ENCODE assay signal across 18 cellular contexts in genomic region chr19:19600793-19601346, GRCh38. TPM values are rescaled to one million over a fixed set of nuclear protein-coding genes. Genes with fewer than 3 reads are reported as not detected.
DNase-seq lines count a peak whose midpoint lies in the region; ATAC-seq and TF ChIP-seq lines count a peak whose summit lies in the region.
"Had no signal": no experiment of that assay in that cellular context is flagged by ENCODE, and none has a peak within 500 bp of the region (broad histone marks: within the 10 kb centered on the region; RNA-seq: fewer than 3 reads in every experiment).

No MANE protein-coding gene starts in this region.

- ATAC-seq in stimulated activated naive CD8-positive, alpha-beta T cell treated with anti-CD3 and anti-CD28 coated beads, Interleukin-15, amount 100 ng/mL, for 72 hours = no peak
- ATAC-seq in GM21390 (IDR thresholded peaks at IDR 0.05; ENCODE audit: unreplicated experiment) = no peak
- ATAC-seq in GM21367 (IDR thresholded peaks at IDR 0.05; ENCODE audit: unreplicated experiment) = no peak
- ATAC-seq: GM23338 had no signal

- no peaks in the 10 kb centered on the region for H4K20me1 ChIP-seq in OCI-LY3 (ENCODE audit: insufficient read depth, low read length)

- peak overlapping the region; percentile 54 for H2AFZ ChIP-seq in OCI-LY3 (ENCODE audit: low read depth, low read length)
- H2AFZ ChIP-seq: GM23338, neural progenitor cell had no signal

- TF ChIP-seq CTCF in OCI-LY3 (IDR thresholded peaks at IDR 0.05; ENCODE audit: low read depth, low read length) = no peak

- no peak overlapping the region for H3K4me3 ChIP-seq in OCI-LY3 (ENCODE audit: low read length)
- H3K4me3 ChIP-seq: coronary artery, GM23338, neural progenitor cell, SJSA1 had no signal

- peaks cover 30% of the 10 kb centered on the region for H3K4me1 ChIP-seq in OCI-LY3 (ENCODE audit: low read length)
- H3K4me1 ChIP-seq: SJSA1 had no signal

- H3K27me3 Mint-ChIP-seq in activated naive CD4-positive, alpha-beta T cell treated with anti-CD3 and anti-CD28 coated beads, Interleukin-2, amount 50 U/mL, for 24 hours = no peaks in the 10 kb centered on the region
- no peaks in the 10 kb centered on the region for H3K27me3 Mint-ChIP-seq in activated naive CD8-positive, alpha-beta T cell treated with anti-CD3 and anti-CD28 coated beads for 36 hours
- no peaks in the 10 kb centered on the region for H3K27me3 Mint-ChIP-seq in stimulated activated naive CD8-positive, alpha-beta T cell treated with anti-CD3 and anti-CD28 coated beads, Interleukin-15, amount 100 ng/mL, for 72 hours

- peaks cover 60% of the 10 kb centered on the region for H3K4me1 Mint-ChIP-seq in activated naive CD4-positive, alpha-beta T cell treated with anti-CD3 and anti-CD28 coated beads, Interleukin-2, amount 50 U/mL, for 24 hours
- peaks cover 52% of the 10 kb centered on the region for H3K4me1 Mint-ChIP-seq in activated naive CD8-positive, alpha-beta T cell treated with anti-CD3 and anti-CD28 coated beads for 36 hours
- peaks cover 67% of the 10 kb centered on the region for H3K4me1 Mint-ChIP-seq in stimulated activated naive CD8-positive, alpha-beta T cell treated with anti-CD3 and anti-CD28 coated beads, Interleukin-15, amount 100 ng/mL, for 72 hours

- no peaks in the 10 kb centered on the region for H3K9me3 ChIP-seq in OCI-LY3 (ENCODE audit: insufficient read depth, low read length)
- H3K9me3 ChIP-seq: SJSA1 had no signal

- H3K27ac ChIP-seq in OCI-LY3 (ENCODE audit: low read length) = no peak overlapping the region
- H3K27ac ChIP-seq: coronary artery, neural progenitor cell, SJSA1 had no signal

- no peak overlapping the region for H3K9ac ChIP-seq in OCI-LY3 (ENCODE audit: low read length)
- H3K9ac ChIP-seq: neural progenitor cell had no signal

- H3K9me3 Mint-ChIP-seq in activated naive CD4-positive, alpha-beta T cell treated with anti-CD3 and anti-CD28 coated beads, Interleukin-2, amount 50 U/mL, for 24 hours = peaks cover 7% of the 10 kb centered on the region
- H3K9me3 Mint-ChIP-seq in activated naive CD8-positive, alpha-beta T cell treated with anti-CD3 and anti-CD28 coated beads for 36 hours = peaks cover 3% of the 10 kb centered on the region
- peaks cover 0 to 7% of the 10 kb centered on the region in 2 donors for H3K9me3 Mint-ChIP-seq in stimulated activated naive CD8-positive, alpha-beta T cell treated with anti-CD3 and anti-CD28 coated beads, Interleukin-15, amount 100 ng/mL, for 72 hours
- H3K9me3 Mint-ChIP-seq: GM23338, neural progenitor cell had no signal

- DNase-seq in activated naive CD4-positive, alpha-beta T cell treated with Interleukin-2 at 50 U/mL for 16 hours = no peak
- DNase-seq in activated naive CD8-positive, alpha-beta T cell treated with anti-CD3 and anti-CD28 coated beads for 36 hours = peak; percentile 18
- DNase-seq in stimulated activated naive CD8-positive, alpha-beta T cell treated with anti-CD3 and anti-CD28 coated beads, Interleukin-15, amount 100 ng/mL, for 72 hours = no peak
- DNase-seq in hypothalamus (lab: John Stamatoyannopoulos, UW) = no peak
- DNase-seq: activated effector memory CD4-positive, alpha-beta T cell treated with Interleukin-2 at 50 U/mL for 16 hours; foreskin fibroblast; GF-D8; kidney glomerular epithelial cell; NCI-H1694; NCI-H345 had no signal

- H3K36me3 Mint-ChIP-seq in activated naive CD4-positive, alpha-beta T cell treated with anti-CD3 and anti-CD28 coated beads, Interleukin-2, amount 50 U/mL, for 24 hours = peaks cover 5% of the 10 kb centered on the region
- peaks cover 23% of the 10 kb centered on the region for H3K36me3 Mint-ChIP-seq in activated naive CD8-positive, alpha-beta T cell treated with anti-CD3 and anti-CD28 coated beads for 36 hours

- H3K4me3 Mint-ChIP-seq in activated naive CD4-positive, alpha-beta T cell treated with anti-CD3 and anti-CD28 coated beads, Interleukin-2, amount 50 U/mL, for 24 hours = peak overlapping the region; percentile 59
- H3K4me3 Mint-ChIP-seq in activated naive CD8-positive, alpha-beta T cell treated with anti-CD3 and anti-CD28 coated beads for 36 hours = peak overlapping the region; percentile 22
- peak overlapping the region; percentile 41 to 67 for H3K4me3 Mint-ChIP-seq in stimulated activated naive CD8-positive, alpha-beta T cell treated with anti-CD3 and anti-CD28 coated beads, Interleukin-15, amount 100 ng/mL, for 72 hours
- H3K4me3 Mint-ChIP-seq: GM23338, neural progenitor cell had no signal

- H3K27me3 ChIP-seq in OCI-LY3 (ENCODE audit: low read depth, low read length) = no peaks in the 10 kb centered on the region
- H3K27me3 ChIP-seq: neural progenitor cell, SJSA1 had no signal

- H3K36me3 ChIP-seq in OCI-LY3 (replicated peaks; ENCODE audit: low read depth, low read length) = no peaks in the 10 kb centered on the region
- H3K36me3 ChIP-seq: neural progenitor cell, SJSA1 had no signal

- no peaks in the 10 kb centered on the region for H3K79me2 ChIP-seq in OCI-LY3 (ENCODE audit: low read length)

- H3K27ac Mint-ChIP-seq in activated naive CD4-positive, alpha-beta T cell treated with anti-CD3 and anti-CD28 coated beads, Interleukin-2, amount 50 U/mL, for 24 hours = peak overlapping the region; percentile 97
- H3K27ac Mint-ChIP-seq in activated naive CD8-positive, alpha-beta T cell treated with anti-CD3 and anti-CD28 coated beads for 36 hours = peak overlapping the region; percentile 86
- peak overlapping the region; percentile 77 to 98 for H3K27ac Mint-ChIP-seq in stimulated activated naive CD8-positive, alpha-beta T cell treated with anti-CD3 and anti-CD28 coated beads, Interleukin-15, amount 100 ng/mL, for 72 hours
- H3K27ac Mint-ChIP-seq: neural progenitor cell had no signal

- no peak overlapping the region for H3K4me2 ChIP-seq in OCI-LY3 (ENCODE audit: low read length)
- H3K4me2 ChIP-seq: GM23338, neural progenitor cell had no signal

RNA-seq across cellular contexts. Expression of gene PBX4, which starts 17.6 kb away (rescaled TPM):
- 1 to 10 TPM; 8.2 to 9.6 TPM for total RNA-seq in activated naive CD8-positive, alpha-beta T cell treated with anti-CD3 and anti-CD28 coated beads for 36 hours

RNA-seq across cellular contexts. Expression of gene LPAR2, which starts 27.1 kb away (rescaled TPM):
- 10 to 100 TPM; 23.7 to 28.4 TPM for total RNA-seq in activated naive CD8-positive, alpha-beta T cell treated with anti-CD3 and anti-CD28 coated beads for 36 hours

RNA-seq across cellular contexts. Expression of gene GMIP, which starts 42.6 kb away (rescaled TPM):
- total RNA-seq in activated naive CD8-positive, alpha-beta T cell treated with anti-CD3 and anti-CD28 coated beads for 36 hours = 10 to 100 TPM; 53.3 to 54.7 TPM
